24 cellular contexts compared by ENCODE assay signal in genomic region chr7:66357062-66357461, GRCh38.
"Had no signal": no experiment of that assay in that cellular context is flagged by ENCODE, and none has a peak within 500 bp of the region (broad histone marks: within the 10 kb centered on the region; RNA-seq: fewer than 3 reads in every experiment).

No MANE protein-coding gene starts in this region.

- H3K9me3 ChIP-seq: body of pancreas, suprapubic skin, transverse colon, vagina had no signal

- H3K27ac Mint-ChIP-seq: activated B cell treated with CpG ODN at 0.5 μM for 24 hours; activated CD4-positive, alpha-beta memory T cell treated with anti-CD3 and anti-CD28 coated beads for 36 hours; activated CD8-positive, alpha-beta memory T cell treated with anti-CD3 and anti-CD28 coated beads, Interleukin-2, amount 10 ng/mL, durations not matched to agents 7 days and 5 days; activated naive CD8-positive, alpha-beta T cell treated with anti-CD3 and anti-CD28 coated beads, Interleukin-2, amount 10 ng/mL, durations not matched to agents 7 days and 5 days; activated T-helper 17 cell treated with anti-CD3 and anti-CD28 coated beads, Interleukin-2, amount 50 U/mL, for 72 hours; mesothelial cell of epicardium; nephron; stimulated activated naive CD8-positive, alpha-beta T cell treated with anti-CD3 and anti-CD28 coated beads, Interleukin-15, amount 100 ng/mL, for 72 hours; T-cell had no signal

- ATAC-seq: activated CD8-positive, alpha-beta memory T cell treated with anti-CD3 and anti-CD28 coated beads, Interleukin-2, amount 10 ng/mL, durations not matched to agents 7 days and 5 days; activated T-helper 17 cell treated with anti-CD3 and anti-CD28 coated beads, Interleukin-2, amount 50 U/mL, for 72 hours; body of pancreas; stimulated activated naive CD8-positive, alpha-beta T cell treated with anti-CD3 and anti-CD28 coated beads, Interleukin-15, amount 100 ng/mL, for 72 hours; T-cell had no signal

- H3K4me3 ChIP-seq: body of pancreas, dorsolateral prefrontal cortex, lung, suprapubic skin, transverse colon, vagina had no signal

- H3K27me3 ChIP-seq: body of pancreas, dorsolateral prefrontal cortex, suprapubic skin, transverse colon, vagina had no signal

- H3K4me1 ChIP-seq: body of pancreas had no signal

- H3K27me3 Mint-ChIP-seq: activated B cell treated with CpG ODN at 0.5 μM for 24 hours; activated naive CD8-positive, alpha-beta T cell treated with anti-CD3 and anti-CD28 coated beads, Interleukin-2, amount 10 ng/mL, durations not matched to agents 7 days and 5 days; stimulated activated naive CD8-positive, alpha-beta T cell treated with anti-CD3 and anti-CD28 coated beads, Interleukin-15, amount 100 ng/mL, for 72 hours; T-cell had no signal

- H3K4me3 Mint-ChIP-seq: activated B cell treated with CpG ODN at 0.5 μM for 24 hours; activated CD4-positive, alpha-beta memory T cell treated with anti-CD3 and anti-CD28 coated beads for 36 hours; activated CD8-positive, alpha-beta memory T cell treated with anti-CD3 and anti-CD28 coated beads, Interleukin-2, amount 10 ng/mL, durations not matched to agents 7 days and 5 days; activated naive CD8-positive, alpha-beta T cell treated with anti-CD3 and anti-CD28 coated beads, Interleukin-2, amount 10 ng/mL, durations not matched to agents 7 days and 5 days; activated T-helper 17 cell treated with anti-CD3 and anti-CD28 coated beads, Interleukin-2, amount 50 U/mL, for 72 hours; mesothelial cell of epicardium; nephron; stimulated activated naive CD8-positive, alpha-beta T cell treated with anti-CD3 and anti-CD28 coated beads, Interleukin-15, amount 100 ng/mL, for 72 hours; T-cell had no signal

- H3K36me3 Mint-ChIP-seq: activated CD4-positive, alpha-beta memory T cell treated with anti-CD3 and anti-CD28 coated beads for 36 hours; activated CD8-positive, alpha-beta memory T cell treated with anti-CD3 and anti-CD28 coated beads, Interleukin-2, amount 10 ng/mL, durations not matched to agents 7 days and 5 days; activated naive CD8-positive, alpha-beta T cell treated with anti-CD3 and anti-CD28 coated beads, Interleukin-2, amount 10 ng/mL, durations not matched to agents 7 days and 5 days; T-cell had no signal

- H3K9me3 Mint-ChIP-seq: activated B cell treated with CpG ODN at 0.5 μM for 24 hours; activated CD4-positive, alpha-beta memory T cell treated with anti-CD3 and anti-CD28 coated beads for 36 hours; activated naive CD8-positive, alpha-beta T cell treated with anti-CD3 and anti-CD28 coated beads, Interleukin-2, amount 10 ng/mL, durations not matched to agents 7 days and 5 days; activated T-helper 17 cell treated with anti-CD3 and anti-CD28 coated beads, Interleukin-2, amount 50 U/mL, for 72 hours; mesothelial cell of epicardium; nephron; stimulated activated naive CD8-positive, alpha-beta T cell treated with anti-CD3 and anti-CD28 coated beads, Interleukin-15, amount 100 ng/mL, for 72 hours; T-cell had no signal

- DNase-seq: activated B cell treated with CpG ODN at 0.5 μM for 24 hours; activated CD4-positive, alpha-beta memory T cell treated with anti-CD3 and anti-CD28 coated beads for 36 hours; activated CD4-positive, alpha-beta T cell treated with anti-CD3 and anti-CD28 coated beads for 4 hours; activated CD8-positive, alpha-beta memory T cell treated with anti-CD3 and anti-CD28 coated beads, Interleukin-2, amount 10 ng/mL, durations not matched to agents 7 days and 5 days; activated naive CD4-positive, alpha-beta T cell treated with Interleukin-2 at 50 U/mL for 16 hours; activated naive CD8-positive, alpha-beta T cell treated with anti-CD3 and anti-CD28 coated beads, Interleukin-2, amount 10 ng/mL, durations not matched to agents 7 days and 5 days; activated T-cell treated with anti-CD3 and anti-CD28 coated beads, Interleukin-2, amount 50 U/mL, for 1 hour; amygdala; body of pancreas; dorsolateral prefrontal cortex; hippocampal formation; posterior cingulate gyrus; retina; stimulated activated CD4-positive, alpha-beta T cell treated with anti-CD3 and anti-CD28 coated beads, Interleukin-15, amount 100 ng/mL, for 24 hours; stimulated activated CD4-positive, alpha-beta T cell treated with anti-CD3 and anti-CD28 coated beads, Interleukin-2, amount 100 ng/mL, for 48 hours; stimulated activated naive CD8-positive, alpha-beta T cell treated with anti-CD3 and anti-CD28 coated beads, Interleukin-15, amount 100 ng/mL, for 72 hours; T-cell; transverse colon had no signal

- H3K36me3 ChIP-seq: suprapubic skin, transverse colon, vagina had no signal

- H3K4me1 Mint-ChIP-seq: activated B cell treated with CpG ODN at 0.5 μM for 24 hours; activated CD8-positive, alpha-beta memory T cell treated with anti-CD3 and anti-CD28 coated beads, Interleukin-2, amount 10 ng/mL, durations not matched to agents 7 days and 5 days; activated naive CD8-positive, alpha-beta T cell treated with anti-CD3 and anti-CD28 coated beads, Interleukin-2, amount 10 ng/mL, durations not matched to agents 7 days and 5 days; activated T-helper 17 cell treated with anti-CD3 and anti-CD28 coated beads, Interleukin-2, amount 50 U/mL, for 72 hours; mesothelial cell of epicardium; T-cell had no signal

- H3K27ac ChIP-seq: body of pancreas, dorsolateral prefrontal cortex, suprapubic skin, transverse colon, vagina had no signal
